ENCODE assay signal across 21 cellular contexts in the genomic region with DNA sequence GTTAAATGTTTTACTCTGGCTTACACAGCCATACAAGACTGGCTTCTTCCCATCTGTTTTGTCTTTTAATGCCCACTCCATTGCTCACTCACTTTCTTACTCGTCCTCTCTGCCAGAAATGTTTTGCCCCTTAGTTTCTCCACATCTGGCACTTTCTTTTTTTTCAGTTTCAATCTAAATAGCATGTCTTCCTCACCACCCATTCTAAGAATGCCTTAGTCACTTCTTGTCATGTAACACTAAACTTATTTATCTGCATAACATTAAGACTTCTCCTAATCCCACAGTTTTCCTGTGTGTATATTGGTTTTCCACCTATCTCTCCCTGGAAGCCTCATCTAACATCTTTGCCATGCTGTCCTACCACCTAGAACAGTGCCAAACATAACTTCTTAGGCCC.
"Had no signal": no experiment of that assay in that cellular context is flagged by ENCODE, and none has a peak within 500 bp of the region (broad histone marks: within the 10 kb centered on the region; RNA-seq: fewer than 3 reads in every experiment).

No MANE protein-coding gene starts in this region.

- H3K27ac ChIP-seq: hepatocyte, skin epidermis, tibial nerve, vagina had no signal

- H3K36me3 ChIP-seq: tibial nerve, vagina had no signal

- H3K4me2 ChIP-seq: hepatocyte had no signal

- DNase-seq: activated B cell treated with CpG ODN at 0.5 μM for 24 hours; activated CD4-positive, alpha-beta T cell treated with anti-CD3 and anti-CD28 coated beads for 48 hours; activated CD8-positive, alpha-beta memory T cell treated with anti-CD3 and anti-CD28 coated beads, Interleukin-2, amount 50 U/mL, for 4 hours; activated CD8-positive, alpha-beta T cell treated with anti-CD3 and anti-CD28 coated beads for 36 hours; activated gamma-delta T cell; activated T-cell treated with anti-CD3 and anti-CD28 coated beads, Interleukin-2, amount 50 U/mL, for 48 hours; amygdala; cerebellar nuclear complex; effector memory CD4-positive, alpha-beta T cell; mucosa of descending colon; naive thymus-derived CD8-positive, alpha-beta T cell; retina; stimulated activated CD4-positive, alpha-beta T cell treated with anti-CD3 and anti-CD28 coated beads, Interleukin-15, amount 100 ng/mL, for 24 hours; stimulated activated CD4-positive, alpha-beta T cell treated with anti-CD3 and anti-CD28 coated beads, Interleukin-4, amount 100 ng/mL, for 1 hour; stimulated activated naive B cell treated with anti-CD40 and anti-IgM and Interleukin-4, amounts not matched to agents 10 μg/mL and 1 μg/mL and 100 μg/mL, for 72 hours had no signal

- H3K4me1 ChIP-seq: vagina had no signal

- H2AFZ ChIP-seq: hepatocyte had no signal

- ATAC-seq: activated CD8-positive, alpha-beta T cell treated with anti-CD3 and anti-CD28 coated beads for 36 hours; activated naive CD4-positive, alpha-beta T cell treated with anti-CD3 and anti-CD28 coated beads, Interleukin-2, amount 50 U/mL, for 72 hours; left lobe of liver; mucosa of descending colon; naive thymus-derived CD8-positive, alpha-beta T cell; stimulated activated naive B cell treated with anti-CD40 and anti-IgM and Interleukin-4, amounts not matched to agents 10 μg/mL and 1 μg/mL and 100 μg/mL, for 72 hours had no signal

- H3K9me3 ChIP-seq: mucosa of descending colon, tibial nerve, vagina had no signal

- H3K79me2 ChIP-seq: hepatocyte had no signal

- H3K27me3 ChIP-seq: hepatocyte, tibial nerve, vagina had no signal

- H3K4me3 ChIP-seq: hepatocyte, mucosa of descending colon, skin epidermis, tibial nerve, vagina had no signal
